8 cellular contexts compared by ENCODE assay signal in genomic region chr6:85483041-85483700, GRCh38. TPM values are rescaled to one million over a fixed set of nuclear protein-coding genes. Genes with fewer than 3 reads are reported as not detected.
DNase-seq lines count a peak whose midpoint lies in the region; ATAC-seq lines count a peak whose summit lies in the region.

No MANE protein-coding gene starts in this region.

- peak overlapping the region; percentile 52 for H3K27ac ChIP-seq in rectal smooth muscle tissue (ENCODE audit: low read depth, low read length)

- peaks cover 4% of the 10 kb centered on the region for H3K36me3 ChIP-seq in rectal smooth muscle tissue (ENCODE audit: control insufficient read depth, insufficient read depth, low read length)

- peak; percentile 89 for ATAC-seq in GM21526 (IDR thresholded peaks at IDR 0.05; ENCODE audit: low FRiP score, unreplicated experiment)
- ATAC-seq in Right ventricle myocardium superior (ENCODE audit: poor library complexity), result peak; percentile 96

- H3K4me1 ChIP-seq in rectal smooth muscle tissue (ENCODE audit: control insufficient read depth, insufficient read depth, low read length), result peaks cover 2% of the 10 kb centered on the region

- H3K4me3 ChIP-seq in rectal smooth muscle tissue (ENCODE audit: low read length), result no peak overlapping the region

- no peak overlapping the region for H3K27ac Mint-ChIP-seq in activated naive CD4-positive, alpha-beta T cell treated with anti-CD3 and anti-CD28 coated beads, Interleukin-2, amount 10 ng/mL, durations not matched to agents 7 days and 5 days

- H3K27me3 ChIP-seq in rectal smooth muscle tissue (ENCODE audit: control insufficient read depth, insufficient read depth, low read length), result no peaks in the 10 kb centered on the region

- CTCF ChIA-PET in activated naive CD4-positive, alpha-beta T cell treated with anti-CD3 and anti-CD28 coated beads, Interleukin-2, amount 10 ng/mL, durations not matched to agents 7 days and 5 days (lab: Charles Lee), result interaction anchor here (0.7 to 8.4 kb wide), 30 partner anchors 10 to 194 kb away, joined by 3 to 112 read pairs (median 4); partner anchors contain the start of gene NT5E

- intact Hi-C loops in Right ventricle myocardium superior (cut with DNase I), result loop anchor here (2.0 kb wide), 1 partner anchor 128 kb away; no protein-coding TSS in a partner anchor

- DNase-seq in ELF-1 (ENCODE audit: low read depth, low spot score) (peak; percentile 84), HUDEP-2 (lab: John Stamatoyannopoulos, UW; ENCODE audit: unreplicated experiment in 76 of 76) (peak in 73 of 76 experiments; percentile 23 to 90 (median 71)), SKM-1 (lab: John Stamatoyannopoulos, UW; ENCODE audit: unreplicated experiment) (peak; percentile 57), Right ventricle myocardium superior (peak; percentile 88), mesenteric fat pad (ENCODE audit: low spot score) (no peak)
- DNase-seq in activated naive CD4-positive, alpha-beta T cell treated with anti-CD3 and anti-CD28 coated beads, Interleukin-2, amount 10 ng/mL, durations not matched to agents 7 days and 5 days, result peak; percentile 83

- no peak overlapping the region for H3K4me3 Mint-ChIP-seq in activated naive CD4-positive, alpha-beta T cell treated with anti-CD3 and anti-CD28 coated beads, Interleukin-2, amount 10 ng/mL, durations not matched to agents 7 days and 5 days

- peaks cover 7% of the 10 kb centered on the region for H3K4me1 Mint-ChIP-seq in activated naive CD4-positive, alpha-beta T cell treated with anti-CD3 and anti-CD28 coated beads, Interleukin-2, amount 10 ng/mL, durations not matched to agents 7 days and 5 days

- H3K9ac ChIP-seq in rectal smooth muscle tissue (ENCODE audit: low read length), result no peak overlapping the region

- H3K9me3 Mint-ChIP-seq in activated naive CD4-positive, alpha-beta T cell treated with anti-CD3 and anti-CD28 coated beads, Interleukin-2, amount 10 ng/mL, durations not matched to agents 7 days and 5 days, result no peaks in the 10 kb centered on the region

- H3K36me3 Mint-ChIP-seq in activated naive CD4-positive, alpha-beta T cell treated with anti-CD3 and anti-CD28 coated beads, Interleukin-2, amount 10 ng/mL, durations not matched to agents 7 days and 5 days, result no peaks in the 10 kb centered on the region

- H3K27me3 Mint-ChIP-seq in activated naive CD4-positive, alpha-beta T cell treated with anti-CD3 and anti-CD28 coated beads, Interleukin-2, amount 10 ng/mL, durations not matched to agents 7 days and 5 days, result peaks cover 14% of the 10 kb centered on the region

RNA-seq across cellular contexts. Expression of gene NT5E, which starts 33.3 kb away (rescaled TPM):
- 4.2 TPM for total RNA-seq in Right ventricle myocardium superior
- 35.4 TPM for total RNA-seq in mesenteric fat pad
